28 cellular contexts compared by ENCODE assay signal in the genomic region with DNA sequence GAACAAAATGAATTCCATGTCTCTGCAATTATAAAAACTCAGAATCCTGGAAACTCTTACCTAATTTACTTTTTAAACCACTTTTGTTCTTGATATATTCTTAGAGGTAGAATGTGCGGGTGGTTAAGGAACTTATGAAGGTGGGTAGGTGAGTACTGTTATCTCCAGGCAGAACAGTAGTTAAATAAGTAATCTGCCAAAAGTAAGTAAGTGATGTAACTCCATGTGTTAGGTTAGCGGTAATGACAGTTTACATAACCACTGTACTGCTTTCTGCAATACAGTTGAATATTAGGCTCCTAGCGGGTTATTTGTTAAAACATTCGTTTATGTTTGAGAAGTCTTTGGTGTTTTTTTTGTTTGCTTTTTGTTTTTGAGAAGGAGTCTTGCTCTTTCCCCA.
"Had no signal": no experiment of that assay in that cellular context is flagged by ENCODE, and none has a peak within 500 bp of the region (broad histone marks: within the 10 kb centered on the region; RNA-seq: fewer than 3 reads in every experiment).

No MANE protein-coding gene starts in this region.

- H3K4me1 ChIP-seq: prostate gland, testis had no signal

- H3K27ac ChIP-seq: neutrophil, pancreas, prostate gland, skin epidermis, spleen, suprapubic skin, testis, tibial artery, transverse colon, upper lobe of right lung, uterus had no signal

- H3K4me3 ChIP-seq: pancreas, prostate gland, skin epidermis, smooth muscle cell, spleen, suprapubic skin, testis, tibial artery, transverse colon, upper lobe of right lung, uterus had no signal

- H3K4me2 ChIP-seq: smooth muscle cell had no signal

- FAIRE-seq: pancreas had no signal

- H3K36me3 ChIP-seq: neutrophil, pancreas, prostate gland, spleen, suprapubic skin, tibial artery, transverse colon, upper lobe of right lung, uterus had no signal

- ATAC-seq: naive thymus-derived CD8-positive, alpha-beta T cell; natural killer cell treated with Interleukin-12 subunit alpha and Interleukin-12 subunit beta and Interleukin-15 and Interleukin-18, amount 100 ng/mL, for 72 hours; pancreas; right cardiac atrium; sciatic nerve; stimulated activated memory B cell treated with anti-CD40 and anti-IgM and Interleukin-4, amounts not matched to agents 10 μg/mL and 1 μg/mL and 100 μg/mL, for 72 hours; stimulated activated naive CD8-positive, alpha-beta T cell treated with anti-CD3 and anti-CD28 coated beads, Interleukin-15, amount 100 ng/mL, for 72 hours; stimulated activated naive CD8-positive, alpha-beta T cell treated with anti-CD3 and anti-CD28 coated beads, Interleukin-15, Interleukin-2, amounts not matched to agents 100 U/mL and 50 U/mL, for 24 hours; upper lobe of right lung had no signal

- H3K27me3 ChIP-seq: pancreas, suprapubic skin, testis, tibial artery, transverse colon, upper lobe of right lung, uterus had no signal

- H3K9me3 ChIP-seq: neutrophil, pancreas, prostate gland, spleen, suprapubic skin, testis, tibial artery, transverse colon, upper lobe of right lung, uterus had no signal

- DNase-seq: naive thymus-derived CD8-positive, alpha-beta T cell; nephron progenitor cell; nucleus accumbens; pancreas; right cardiac atrium; spleen; stimulated activated CD4-positive, alpha-beta T cell treated with anti-CD3 and anti-CD28 coated beads, Interleukin-12 subunit alpha, Interleukin-12 subunit beta, amount 100 ng/mL, for 4 hours; stimulated activated CD4-positive, alpha-beta T cell treated with anti-CD3 and anti-CD28 coated beads, Interleukin-1b, Interleukin-23, amount 100 ng/mL, for 48 hours; stimulated activated CD4-positive, alpha-beta T cell treated with anti-CD3 and anti-CD28 coated beads, Interleukin-4, amount 100 ng/mL, for 1 hour; stimulated activated CD4-positive, alpha-beta T cell treated with anti-CD3 and anti-CD28 coated beads, Interleukin-4, amount 100 ng/mL, for 4 hours; stimulated activated CD8-positive, alpha-beta memory T cell treated with anti-CD3 and anti-CD28 coated beads, Interleukin-4, amount 100 ng/mL, for 48 hours; stimulated activated naive CD4-positive, alpha-beta T cell; stimulated activated naive CD8-positive, alpha-beta T cell treated with anti-CD3 and anti-CD28 coated beads, Interleukin-15, amount 100 ng/mL, for 72 hours; stimulated activated naive CD8-positive, alpha-beta T cell treated with anti-CD3 and anti-CD28 coated beads, Interleukin-15, Interleukin-2, amounts not matched to agents 100 U/mL and 50 U/mL, for 24 hours; substantia nigra; testis; tibial artery; transverse colon; upper lobe of right lung; uterus had no signal
